ENCODE assay signal across 14 cellular contexts in the genomic region with DNA sequence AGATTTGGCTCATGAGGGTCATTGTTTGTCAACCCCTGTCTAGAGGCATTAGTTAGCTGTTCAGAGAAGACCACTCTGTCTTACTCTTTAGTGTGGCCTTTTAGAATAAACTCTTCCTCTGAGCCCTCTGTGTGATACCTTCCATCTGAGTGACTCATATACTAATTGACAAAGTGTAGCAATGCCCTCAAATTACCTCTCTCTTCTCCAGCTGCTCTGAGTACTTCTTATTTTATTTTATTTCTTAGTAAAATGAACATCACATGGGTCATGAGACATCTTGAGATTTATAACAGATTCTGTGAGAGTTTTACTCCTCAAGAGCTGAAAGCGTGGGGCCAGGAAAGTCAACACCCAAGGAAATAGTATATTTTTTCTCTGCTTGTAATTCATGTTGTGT.
A peak's percentile ranks its signal among the peaks of the same experiment; 100 is the strongest.
DNase-seq lines count a peak whose midpoint lies in the region; ATAC-seq and TF ChIP-seq lines count a peak whose summit lies in the region.
"Had no signal": no experiment of that assay in that cellular context is flagged by ENCODE, and none has a peak within 500 bp of the region (broad histone marks: within the 10 kb centered on the region; RNA-seq: fewer than 3 reads in every experiment).

No MANE protein-coding gene starts in this region.

- DNase-seq in BJ (ENCODE audit: low read depth) = peak; percentile 65
- DNase-seq in LHCN-M2 (ENCODE audit: low read depth) = peak; percentile 77
- DNase-seq in dedifferentiated amniotic fluid mesenchymal stem cell (ENCODE audit: extremely low spot score) = peak; percentile 71
- DNase-seq in omental fat pad (ENCODE audit: low spot score) = no peak
- DNase-seq in coronary artery (ENCODE audit: low spot score) = no peak
- DNase-seq: activated CD4-positive, CD25-positive, alpha-beta regulatory T cell; activated CD8-positive, alpha-beta memory T cell treated with anti-CD3 and anti-CD28 coated beads, Interleukin-2, amount 50 U/mL, for 48 hours; natural killer cell; SW 1271 had no signal

- H3K9me3 Mint-ChIP-seq in activated T-helper 17 cell treated with anti-CD3 and anti-CD28 coated beads, Interleukin-2, amount 50 U/mL, for 72 hours = no peaks in the 10 kb centered on the region
- H3K9me3 Mint-ChIP-seq: natural killer cell; stimulated activated naive CD8-positive, alpha-beta T cell treated with anti-CD3 and anti-CD28 coated beads, Interleukin-15, Interleukin-2, amounts not matched to agents 100 ng/mL and 50 ng/mL, for 24 hours had no signal

- H3K27ac ChIP-seq in coronary artery = no peak overlapping the region

- H3K27ac Mint-ChIP-seq in activated T-helper 17 cell treated with anti-CD3 and anti-CD28 coated beads, Interleukin-2, amount 50 U/mL, for 72 hours = no peak overlapping the region
- H3K27ac Mint-ChIP-seq: natural killer cell; stimulated activated naive CD8-positive, alpha-beta T cell treated with anti-CD3 and anti-CD28 coated beads, Interleukin-15, Interleukin-2, amounts not matched to agents 100 ng/mL and 50 ng/mL, for 24 hours had no signal

- no peak overlapping the region for H3K4me3 Mint-ChIP-seq in activated T-helper 17 cell treated with anti-CD3 and anti-CD28 coated beads, Interleukin-2, amount 50 U/mL, for 72 hours
- H3K4me3 Mint-ChIP-seq: natural killer cell; stimulated activated naive CD8-positive, alpha-beta T cell treated with anti-CD3 and anti-CD28 coated beads, Interleukin-15, Interleukin-2, amounts not matched to agents 100 ng/mL and 50 ng/mL, for 24 hours had no signal

- no peak overlapping the region for H3K4me3 ChIP-seq in BJ (ENCODE audit: low read depth, low read length)
- H3K4me3 ChIP-seq in coronary artery = no peak overlapping the region
- H3K4me3 ChIP-seq: HAP-1 had no signal

- CTCF ChIA-PET in BJ (lab: Yijun Ruan, JAX) = interaction anchor here (0.7 to 1.4 kb wide), 2 partner anchors 42 to 462 kb away, joined by 3 read pairs; no protein-coding TSS in a partner anchor

- TF ChIP-seq CTCF in BJ (IDR thresholded peaks at IDR 0.05; ENCODE audit: insufficient read depth, low read depth, low read length) (no peak), omental fat pad (IDR thresholded peaks at IDR 0.05) (no peak), coronary artery (IDR thresholded peaks at IDR 0.05) (no peak)

- POLR2A ChIA-PET in BJ (lab: Charles Lee) = no interaction called here

- H3K36me3 Mint-ChIP-seq in activated T-helper 17 cell treated with anti-CD3 and anti-CD28 coated beads, Interleukin-2, amount 50 U/mL, for 72 hours (ENCODE audit: low read depth) = no peaks in the 10 kb centered on the region
- H3K36me3 Mint-ChIP-seq: natural killer cell had no signal

- ATAC-seq in omental fat pad (ENCODE audit: low FRiP score) = peak; percentile 75
- no peak for ATAC-seq in GM19351 (IDR thresholded peaks at IDR 0.05; ENCODE audit: unreplicated experiment)
- ATAC-seq in activated T-helper 17 cell treated with anti-CD3 and anti-CD28 coated beads, Interleukin-2, amount 50 U/mL, for 72 hours (replicated peaks) = no peak
- no peak for ATAC-seq in GM19452 (IDR thresholded peaks at IDR 0.05; ENCODE audit: unreplicated experiment)
- ATAC-seq: natural killer cell had no signal

- H3K36me3 ChIP-seq in BJ (ENCODE audit: control insufficient read depth, insufficient read depth, low read length) = peaks cover 12% of the 10 kb centered on the region
- H3K36me3 ChIP-seq: HAP-1 had no signal

- no peaks in the 10 kb centered on the region; the same call in 1 of the 2 replicates for H3K27me3 ChIP-seq in BJ (ENCODE audit: control insufficient read depth, insufficient read depth, low read length)

- no peaks in the 10 kb centered on the region for H3K27me3 Mint-ChIP-seq in activated T-helper 17 cell treated with anti-CD3 and anti-CD28 coated beads, Interleukin-2, amount 50 U/mL, for 72 hours
- H3K27me3 Mint-ChIP-seq: stimulated activated naive CD8-positive, alpha-beta T cell treated with anti-CD3 and anti-CD28 coated beads, Interleukin-15, Interleukin-2, amounts not matched to agents 100 ng/mL and 50 ng/mL, for 24 hours had no signal

- peaks cover 11% of the 10 kb centered on the region for H3K4me1 Mint-ChIP-seq in activated T-helper 17 cell treated with anti-CD3 and anti-CD28 coated beads, Interleukin-2, amount 50 U/mL, for 72 hours
- H3K4me1 Mint-ChIP-seq: natural killer cell had no signal

Comparison
In these comparisons a context has a peak if more than half of its experiments do, and no peak if none do; other contexts are left out.
1. DNase-seq: peak in BJ (single experiment), LHCN-M2 (single experiment) and dedifferentiated amniotic fluid mesenchymal stem cell (single experiment); none in omental fat pad (single experiment) and coronary artery (single experiment).